In the genomic region with DNA sequence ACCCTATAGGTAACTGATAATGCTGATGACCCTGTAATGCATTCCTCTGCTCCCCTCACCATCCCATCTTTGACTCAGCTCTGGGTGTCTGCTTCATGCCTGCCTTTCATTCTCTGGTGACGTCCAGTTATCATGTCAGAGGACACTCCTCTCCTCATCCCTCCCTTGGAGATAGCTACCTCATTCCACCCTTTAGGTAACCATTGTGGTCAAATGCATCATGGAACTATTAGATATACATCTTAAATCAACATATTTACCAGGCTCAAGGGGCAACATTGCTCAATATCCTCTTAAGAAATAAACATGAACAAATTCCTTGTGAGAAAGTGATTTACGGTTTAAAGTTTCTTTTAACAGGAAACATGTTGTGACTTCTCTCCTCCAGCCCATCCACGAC, we compare ENCODE assay signal across 14 cellular contexts.
DNase-seq lines count a peak whose midpoint lies in the region; TF ChIP-seq lines count a peak whose summit lies in the region.
"Had no signal": no experiment of that assay in that cellular context is flagged by ENCODE, and none has a peak within 500 bp of the region (broad histone marks: within the 10 kb centered on the region; RNA-seq: fewer than 3 reads in every experiment).

No MANE protein-coding gene starts in this region.

- DNase-seq in AG09319 (ENCODE audit: extremely low read depth, low read depth): peak; percentile 64
- DNase-seq in HT-29 (ENCODE audit: low spot score): peak; percentile 62
- DNase-seq in brain pericyte (ENCODE audit: low read depth, low spot score): peak; percentile 11
- peak; percentile 99 for DNase-seq in iris pigment epithelial cell (ENCODE audit: low read depth)
- DNase-seq in NCI-H146 treated with DMSO at 0.1 percent for 48 hours (lab: John Stamatoyannopoulos, UW; ENCODE audit: unreplicated experiment): no peak
- no peak for DNase-seq in SHP77 (lab: John Stamatoyannopoulos, UW)
- DNase-seq in NCI-H345 treated with DMSO at 0.1 percent for 48 hours (lab: John Stamatoyannopoulos, UW; ENCODE audit: unreplicated experiment): no peak
- DNase-seq in effector CD8-positive, alpha-beta T cell (lab: John Stamatoyannopoulos, UW): no peak
- DNase-seq: activated CD4-positive, alpha-beta memory T cell treated with anti-CD3 and anti-CD28 coated beads, Interleukin-2, amount 10 ng/mL, durations not matched to agents 7 days and 5 days; activated naive CD8-positive, alpha-beta T cell treated with anti-CD3 and anti-CD28 coated beads, Interleukin-2, amount 10 ng/mL, durations not matched to agents 7 days and 5 days; activated T-cell treated with anti-CD3 and anti-CD28 coated beads, Interleukin-2, amount 50 U/mL, for 72 hours; heart left ventricle; spleen; stimulated activated naive CD4-positive, alpha-beta T cell treated with Interleukin-2 at 50 U/mL for 16 hours had no signal

- TF ChIP-seq CTCF in AG09319 (IDR thresholded peaks at IDR 0.05; ENCODE audit: low read depth, low read length): no peak

Comparison
In these comparisons a context has a peak if more than half of its experiments do, and no peak if none do; other contexts are left out.
1. DNase-seq: peak in AG09319 (single experiment), HT-29 (single experiment), brain pericyte (single experiment) and iris pigment epithelial cell (single experiment); none in NCI-H146 treated with DMSO at 0.1 percent for 48 hours (single experiment), SHP77 (0 of 2), NCI-H345 treated with DMSO at 0.1 percent for 48 hours (single experiment) and effector CD8-positive, alpha-beta T cell (single experiment).